8 cellular contexts compared by ENCODE assay signal in the genomic region with DNA sequence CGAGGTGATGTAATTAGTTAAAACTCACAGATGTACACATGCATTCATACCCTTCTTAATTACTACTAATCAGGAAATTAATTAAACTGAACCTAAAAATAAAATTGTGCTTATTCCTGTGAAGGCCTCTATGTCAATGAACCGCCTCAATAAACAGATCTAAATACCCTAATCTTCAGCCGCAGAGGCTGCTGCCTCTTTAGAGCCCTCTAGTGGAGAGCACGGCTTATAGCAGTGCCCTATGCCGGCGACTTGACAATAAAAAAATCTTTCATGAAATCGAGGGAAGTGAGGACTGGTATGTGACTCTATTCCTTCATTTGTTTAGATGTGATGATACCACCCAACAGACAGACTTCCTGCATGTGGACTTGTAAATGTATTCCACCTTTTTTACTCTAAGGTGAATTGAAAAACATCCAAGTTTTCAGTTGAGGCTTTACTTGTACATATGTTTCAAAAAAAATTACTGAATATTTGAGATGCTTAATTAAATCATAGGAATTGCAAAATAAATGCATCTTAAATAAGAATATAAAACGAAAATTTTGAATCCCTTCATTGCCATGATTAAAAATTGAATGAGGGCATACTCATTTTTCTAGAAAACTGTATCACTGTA. TPM values are rescaled to one million over a fixed set of nuclear protein-coding genes. Genes with fewer than 3 reads are reported as not detected.
DNase-seq lines count a peak whose midpoint lies in the region; ATAC-seq, FAIRE-seq and TF ChIP-seq lines count a peak whose summit lies in the region.

No MANE protein-coding gene starts in this region.

- H3K36me3 Mint-ChIP-seq in activated T-cell treated with anti-CD3 and anti-CD28 coated beads, Interleukin-2, amount 50 U/mL, for 72 hours (ENCODE audit: insufficient read depth in 2 of 2) = no peaks in the 10 kb centered on the region

- TF ChIP-seq POLR2A in testis (IDR thresholded peaks at IDR 0.05) = no peak

- 18 to 24% methylated on average over 8 of the region's 8 CpGs for WGBS in testis, 2 donors

- H3K9me3 Mint-ChIP-seq in activated T-cell treated with anti-CD3 and anti-CD28 coated beads, Interleukin-2, amount 50 U/mL, for 72 hours = no peaks in the 10 kb centered on the region

- FAIRE-seq in bronchial epithelial cell (lab: Jason Lieb, UNC) = no peak

- H3K4me1 ChIP-seq in left lung (no peaks in the 10 kb centered on the region), testis (no peaks in the 10 kb centered on the region)

- peak; percentile 27 to 30 for DNase-seq in activated T-cell treated with anti-CD3 and anti-CD28 coated beads, Interleukin-2, amount 50 U/mL, for 72 hours
- DNase-seq in activated T-cell treated with anti-CD3 and anti-CD28 coated beads for 4 hours (no peak), HS-27A (ENCODE audit: low read depth) (peak; percentile 38), RPMI7951 (ENCODE audit: low read depth) (peak; percentile 17), bronchial epithelial cell (ENCODE audit: low read depth) (peak; percentile 62), left lung (no peak), testis (peak; percentile 59)

- no peaks in the 10 kb centered on the region for H3K4me1 Mint-ChIP-seq in activated T-cell treated with anti-CD3 and anti-CD28 coated beads, Interleukin-2, amount 50 U/mL, for 72 hours (ENCODE audit: low read depth)

- H3K27ac Mint-ChIP-seq in activated T-cell treated with anti-CD3 and anti-CD28 coated beads, Interleukin-2, amount 50 U/mL, for 72 hours = no peak overlapping the region

- H3K4me3 ChIP-seq in bronchial epithelial cell (ENCODE audit: low read depth, low read length) = no peak overlapping the region
- H3K4me3 ChIP-seq in left lung = no peak overlapping the region
- H3K4me3 ChIP-seq in testis = no peak overlapping the region

- peak; percentile 84 for TF ChIP-seq CTCF in bronchial epithelial cell (IDR thresholded peaks at IDR 0.05; ENCODE audit: insufficient read depth, low read length, severe bottlenecking)
- TF ChIP-seq CTCF in left lung (IDR thresholded peaks at IDR 0.05) = peak; percentile 75 to 92
- TF ChIP-seq CTCF in testis (IDR thresholded peaks at IDR 0.05) = peak; percentile 35 to 78 (median 45)

- H3K9me3 ChIP-seq in left lung = no peaks in the 10 kb centered on the region
- H3K9me3 ChIP-seq in testis = no peaks in the 10 kb centered on the region

- H3K4me3 Mint-ChIP-seq in activated T-cell treated with anti-CD3 and anti-CD28 coated beads, Interleukin-2, amount 50 U/mL, for 72 hours = no peak overlapping the region

- no peaks in the 10 kb centered on the region for H3K27me3 ChIP-seq in bronchial epithelial cell (ENCODE audit: control insufficient read depth, insufficient read depth, low read length)
- H3K27me3 ChIP-seq in left lung = no peaks in the 10 kb centered on the region
- no peaks in the 10 kb centered on the region for H3K27me3 ChIP-seq in testis

- no peak for ATAC-seq in activated T-cell treated with anti-CD3 and anti-CD28 coated beads, Interleukin-2, amount 50 U/mL, for 72 hours (replicated peaks in 1 of 2)
- ATAC-seq in GM21717 (IDR thresholded peaks at IDR 0.05; ENCODE audit: unreplicated experiment) (peak; percentile 96), left lung (peak; percentile 94)

- H3K27ac ChIP-seq in left lung (no peak overlapping the region), testis (no peak overlapping the region)

- no peaks in the 10 kb centered on the region for H3K27me3 Mint-ChIP-seq in activated T-cell treated with anti-CD3 and anti-CD28 coated beads, Interleukin-2, amount 50 U/mL, for 72 hours (ENCODE audit: low read depth)

- no peaks in the 10 kb centered on the region for H3K36me3 ChIP-seq in bronchial epithelial cell (ENCODE audit: control insufficient read depth, insufficient read depth, low read length)
- no peaks in the 10 kb centered on the region for H3K36me3 ChIP-seq in left lung
- H3K36me3 ChIP-seq in testis (ENCODE audit: low read depth, missing control alignments) = no peaks in the 10 kb centered on the region

- intact Hi-C loops in left lung (cut with DNase I) (no loop called here), testis (cut with DNase I; ENCODE audit: low total_unique reads) (no loop called here)

RNA-seq across cellular contexts. Expression of a gene that starts 8.3 kb away (rescaled TPM):
- under 1 TPM; 0.14 to 0.35 TPM for total RNA-seq in activated T-cell treated with anti-CD3 and anti-CD28 coated beads, Interleukin-2, amount 50 U/mL, for 72 hours
- total RNA-seq in RPMI7951 (2014; rRNA removed; shearing (Covaris generic)) = 0.20 and 0.24 TPM in 2 replicates
- total RNA-seq in bronchial epithelial cell (under 0.01 TPM in 2 replicates), left lung (1 to 10 TPM; 1.9 to 6.2 TPM), testis (1 to 10 TPM in 1 of 2 donors, under 1 TPM in 1; 0.99 to 1.3 TPM)
- 2.1 TPM for polyA plus RNA-seq in testis (ENCODE audit: insufficient read depth, low read depth, low replicate concordance)

Comparison
In these comparisons a context has a peak if more than half of its experiments do, and no peak if none do; other contexts are left out.
1. DNase-seq: peak in activated T-cell treated with anti-CD3 and anti-CD28 coated beads, Interleukin-2, amount 50 U/mL, for 72 hours (2 of 2), HS-27A (single experiment), RPMI7951 (single experiment), bronchial epithelial cell (single experiment) and testis (single experiment); none in activated T-cell treated with anti-CD3 and anti-CD28 coated beads for 4 hours (single experiment) and left lung (0 of 2).
2. ATAC-seq: peak in GM21717 (single experiment) and left lung (single experiment); none in activated T-cell treated with anti-CD3 and anti-CD28 coated beads, Interleukin-2, amount 50 U/mL, for 72 hours (0 of 2).
3. Peak in every context shown above with its lines, with median percentiles within 50 percentile points of each other: CTCF ChIP-seq.